In genomic region chr6:30344868-30345671, GRCh38 we compare ENCODE assay signal across 1 cellular context.
TF ChIP-seq lines count a peak whose summit lies in the region.

RPP21 (plus strand) TSS chr6:30345156; CDS start chr6:30345172, 16 bp downstream.

TF ChIP-seq in WTC11, 78 proteins besides CTCF, POLR2A, EP300 and RAD21 (continued from another document):
- TF ChIP-seq GRHL2 (CRISPR knock-in tag; IDR thresholded peaks at IDR 0.05; ENCODE audit: insufficient replicate concordance, severe bottlenecking) (no peak), ZNF121 (CRISPR knock-in tag; IDR thresholded peaks at IDR 0.05) (no peak), SP1 (CRISPR knock-in tag; conservative IDR thresholded peaks at IDR 0.05) (peak; percentile 50), ZNF138 (CRISPR knock-in tag; conservative IDR thresholded peaks at IDR 0.05) (no peak), ZNF671 (CRISPR knock-in tag; IDR thresholded peaks at IDR 0.05) (no peak), ZNF423 (CRISPR knock-in tag; IDR thresholded peaks at IDR 0.05) (no peak), PREB (CRISPR knock-in tag; IDR thresholded peaks at IDR 0.05; ENCODE audit: borderline replicate concordance) (0 out of 2 replicates have a peak, but pooled peaks have one; percentile 32), NFYB (CRISPR knock-in tag; conservative IDR thresholded peaks at IDR 0.05; ENCODE audit: low read depth) (no peak), ZNF317 (CRISPR knock-in tag; IDR thresholded peaks at IDR 0.05; ENCODE audit: borderline replicate concordance, low read depth) (no peak), ZNF281 (CRISPR knock-in tag; IDR thresholded peaks at IDR 0.05) (no peak), ZNF219 (CRISPR knock-in tag; IDR thresholded peaks at IDR 0.05; ENCODE audit: borderline replicate concordance) (no peak), NFE2L1 (CRISPR knock-in tag; IDR thresholded peaks at IDR 0.05) (no peak; the same call in 1 of the 2 replicates), USF1 (CRISPR knock-in tag; IDR thresholded peaks at IDR 0.05) (peak; percentile 61), ZSCAN18 (CRISPR knock-in tag; IDR thresholded peaks at IDR 0.05) (no peak), ZBTB21 (CRISPR knock-in tag; IDR thresholded peaks at IDR 0.05; ENCODE audit: borderline replicate concordance) (no peak), ZNF425 (CRISPR knock-in tag; conservative IDR thresholded peaks at IDR 0.05) (no peak), CREM (CRISPR knock-in tag; IDR thresholded peaks at IDR 0.05) (no peak), IRF2 (CRISPR knock-in tag; IDR thresholded peaks at IDR 0.05; ENCODE audit: borderline replicate concordance, low read depth) (no peak), FOXP1 (CRISPR knock-in tag; IDR thresholded peaks at IDR 0.05; ENCODE audit: borderline replicate concordance) (peak; percentile 60; the same call in 1 of the 2 replicates), HMGA2 (CRISPR knock-in tag; IDR thresholded peaks at IDR 0.05) (no peak), FOXK1 (CRISPR knock-in tag; IDR thresholded peaks at IDR 0.05) (peak; percentile 23; the same call in 1 of the 2 replicates), AR (CRISPR knock-in tag; IDR thresholded peaks at IDR 0.05) (no peak)
- TF ChIP-seq, protein P1, sequence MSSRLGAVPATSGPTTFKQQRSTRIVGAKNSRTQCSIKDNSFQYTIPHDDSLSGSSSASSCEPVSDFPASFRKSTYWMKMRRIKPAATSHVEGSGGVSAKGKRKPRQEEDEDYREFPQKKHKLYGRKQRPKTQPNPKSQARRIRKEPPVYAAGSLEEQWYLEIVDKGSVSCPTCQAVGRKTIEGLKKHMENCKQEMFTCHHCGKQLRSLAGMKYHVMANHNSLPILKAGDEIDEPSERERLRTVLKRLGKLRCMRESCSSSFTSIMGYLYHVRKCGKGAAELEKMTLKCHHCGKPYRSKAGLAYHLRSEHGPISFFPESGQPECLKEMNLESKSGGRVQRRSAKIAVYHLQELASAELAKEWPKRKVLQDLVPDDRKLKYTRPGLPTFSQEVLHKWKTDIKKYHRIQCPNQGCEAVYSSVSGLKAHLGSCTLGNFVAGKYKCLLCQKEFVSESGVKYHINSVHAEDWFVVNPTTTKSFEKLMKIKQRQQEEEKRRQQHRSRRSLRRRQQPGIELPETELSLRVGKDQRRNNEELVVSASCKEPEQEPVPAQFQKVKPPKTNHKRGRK (CRISPR knock-in tag; IDR thresholded peaks at IDR 0.05; ENCODE audit: borderline replicate concordance): no peak
- TF ChIP-seq, protein P2, sequence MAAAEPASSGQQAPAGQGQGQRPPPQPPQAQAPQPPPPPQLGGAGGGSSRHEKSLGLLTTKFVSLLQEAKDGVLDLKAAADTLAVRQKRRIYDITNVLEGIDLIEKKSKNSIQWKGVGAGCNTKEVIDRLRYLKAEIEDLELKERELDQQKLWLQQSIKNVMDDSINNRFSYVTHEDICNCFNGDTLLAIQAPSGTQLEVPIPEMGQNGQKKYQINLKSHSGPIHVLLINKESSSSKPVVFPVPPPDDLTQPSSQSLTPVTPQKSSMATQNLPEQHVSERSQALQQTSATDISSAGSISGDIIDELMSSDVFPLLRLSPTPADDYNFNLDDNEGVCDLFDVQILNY (CRISPR knock-in tag; IDR thresholded peaks at IDR 0.05): 0 out of 2 replicates have a peak, but pooled peaks have one; percentile 26
- TF ChIP-seq, protein P3, sequence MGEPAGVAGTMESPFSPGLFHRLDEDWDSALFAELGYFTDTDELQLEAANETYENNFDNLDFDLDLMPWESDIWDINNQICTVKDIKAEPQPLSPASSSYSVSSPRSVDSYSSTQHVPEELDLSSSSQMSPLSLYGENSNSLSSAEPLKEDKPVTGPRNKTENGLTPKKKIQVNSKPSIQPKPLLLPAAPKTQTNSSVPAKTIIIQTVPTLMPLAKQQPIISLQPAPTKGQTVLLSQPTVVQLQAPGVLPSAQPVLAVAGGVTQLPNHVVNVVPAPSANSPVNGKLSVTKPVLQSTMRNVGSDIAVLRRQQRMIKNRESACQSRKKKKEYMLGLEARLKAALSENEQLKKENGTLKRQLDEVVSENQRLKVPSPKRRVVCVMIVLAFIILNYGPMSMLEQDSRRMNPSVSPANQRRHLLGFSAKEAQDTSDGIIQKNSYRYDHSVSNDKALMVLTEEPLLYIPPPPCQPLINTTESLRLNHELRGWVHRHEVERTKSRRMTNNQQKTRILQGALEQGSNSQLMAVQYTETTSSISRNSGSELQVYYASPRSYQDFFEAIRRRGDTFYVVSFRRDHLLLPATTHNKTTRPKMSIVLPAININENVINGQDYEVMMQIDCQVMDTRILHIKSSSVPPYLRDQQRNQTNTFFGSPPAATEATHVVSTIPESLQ (CRISPR knock-in tag; IDR thresholded peaks at IDR 0.05): no peak
- TF ChIP-seq, protein P4, sequence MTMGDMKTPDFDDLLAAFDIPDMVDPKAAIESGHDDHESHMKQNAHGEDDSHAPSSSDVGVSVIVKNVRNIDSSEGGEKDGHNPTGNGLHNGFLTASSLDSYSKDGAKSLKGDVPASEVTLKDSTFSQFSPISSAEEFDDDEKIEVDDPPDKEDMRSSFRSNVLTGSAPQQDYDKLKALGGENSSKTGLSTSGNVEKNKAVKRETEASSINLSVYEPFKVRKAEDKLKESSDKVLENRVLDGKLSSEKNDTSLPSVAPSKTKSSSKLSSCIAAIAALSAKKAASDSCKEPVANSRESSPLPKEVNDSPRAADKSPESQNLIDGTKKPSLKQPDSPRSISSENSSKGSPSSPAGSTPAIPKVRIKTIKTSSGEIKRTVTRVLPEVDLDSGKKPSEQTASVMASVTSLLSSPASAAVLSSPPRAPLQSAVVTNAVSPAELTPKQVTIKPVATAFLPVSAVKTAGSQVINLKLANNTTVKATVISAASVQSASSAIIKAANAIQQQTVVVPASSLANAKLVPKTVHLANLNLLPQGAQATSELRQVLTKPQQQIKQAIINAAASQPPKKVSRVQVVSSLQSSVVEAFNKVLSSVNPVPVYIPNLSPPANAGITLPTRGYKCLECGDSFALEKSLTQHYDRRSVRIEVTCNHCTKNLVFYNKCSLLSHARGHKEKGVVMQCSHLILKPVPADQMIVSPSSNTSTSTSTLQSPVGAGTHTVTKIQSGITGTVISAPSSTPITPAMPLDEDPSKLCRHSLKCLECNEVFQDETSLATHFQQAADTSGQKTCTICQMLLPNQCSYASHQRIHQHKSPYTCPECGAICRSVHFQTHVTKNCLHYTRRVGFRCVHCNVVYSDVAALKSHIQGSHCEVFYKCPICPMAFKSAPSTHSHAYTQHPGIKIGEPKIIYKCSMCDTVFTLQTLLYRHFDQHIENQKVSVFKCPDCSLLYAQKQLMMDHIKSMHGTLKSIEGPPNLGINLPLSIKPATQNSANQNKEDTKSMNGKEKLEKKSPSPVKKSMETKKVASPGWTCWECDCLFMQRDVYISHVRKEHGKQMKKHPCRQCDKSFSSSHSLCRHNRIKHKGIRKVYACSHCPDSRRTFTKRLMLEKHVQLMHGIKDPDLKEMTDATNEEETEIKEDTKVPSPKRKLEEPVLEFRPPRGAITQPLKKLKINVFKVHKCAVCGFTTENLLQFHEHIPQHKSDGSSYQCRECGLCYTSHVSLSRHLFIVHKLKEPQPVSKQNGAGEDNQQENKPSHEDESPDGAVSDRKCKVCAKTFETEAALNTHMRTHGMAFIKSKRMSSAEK (CRISPR knock-in tag; IDR thresholded peaks at IDR 0.05; ENCODE audit: borderline replicate concordance): 0 out of 2 replicates have a peak, but pooled peaks have one; percentile 35
- TF ChIP-seq, protein P5, sequence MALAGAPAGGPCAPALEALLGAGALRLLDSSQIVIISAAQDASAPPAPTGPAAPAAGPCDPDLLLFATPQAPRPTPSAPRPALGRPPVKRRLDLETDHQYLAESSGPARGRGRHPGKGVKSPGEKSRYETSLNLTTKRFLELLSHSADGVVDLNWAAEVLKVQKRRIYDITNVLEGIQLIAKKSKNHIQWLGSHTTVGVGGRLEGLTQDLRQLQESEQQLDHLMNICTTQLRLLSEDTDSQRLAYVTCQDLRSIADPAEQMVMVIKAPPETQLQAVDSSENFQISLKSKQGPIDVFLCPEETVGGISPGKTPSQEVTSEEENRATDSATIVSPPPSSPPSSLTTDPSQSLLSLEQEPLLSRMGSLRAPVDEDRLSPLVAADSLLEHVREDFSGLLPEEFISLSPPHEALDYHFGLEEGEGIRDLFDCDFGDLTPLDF (CRISPR knock-in tag; IDR thresholded peaks at IDR 0.05): no peak
- TF ChIP-seq, protein P6, sequence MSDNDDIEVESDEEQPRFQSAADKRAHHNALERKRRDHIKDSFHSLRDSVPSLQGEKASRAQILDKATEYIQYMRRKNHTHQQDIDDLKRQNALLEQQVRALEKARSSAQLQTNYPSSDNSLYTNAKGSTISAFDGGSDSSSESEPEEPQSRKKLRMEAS (CRISPR knock-in tag; IDR thresholded peaks at IDR 0.05): peak; percentile 85
